In genomic region chr5:132737982-132738770, GRCh38 we compare ENCODE assay signal across 9 cellular contexts. TPM values are rescaled to one million over a fixed set of nuclear protein-coding genes. Genes with fewer than 3 reads are reported as not detected.
A peak's percentile ranks its signal among the peaks of the same experiment; 100 is the strongest.
DNase-seq lines count a peak whose midpoint lies in the region; ATAC-seq and TF ChIP-seq lines count a peak whose summit lies in the region.
"Had no signal": no experiment of that assay in that cellular context is flagged by ENCODE, and none has a peak within 500 bp of the region (broad histone marks: within the 10 kb centered on the region; RNA-seq: fewer than 3 reads in every experiment).

No MANE protein-coding gene starts in this region.

- H3K4me3 ChIP-seq in CD4-positive, CD25-positive, alpha-beta regulatory T cell (ENCODE audit: low read depth, low read length) = peak overlapping the region; percentile 72
- peak overlapping the region; percentile 87 for H3K4me3 ChIP-seq in LNCaP clone FGC (ENCODE audit: low read depth, low read length)
- H3K4me3 ChIP-seq in mammary epithelial cell (replicated peaks in 1 of 3; ENCODE audit: insufficient read depth in 1 of 3, low read depth in 2 of 3, low read length in 3 of 3) = peak overlapping the region in 2 of 3 experiments; percentile 91 to 95

- peaks cover 34% of the 10 kb centered on the region for H3K79me2 ChIP-seq in mammary epithelial cell (ENCODE audit: insufficient read depth, low read length)

- CTCF ChIA-PET in mammary epithelial cell (lab: Charles Lee; ENCODE audit: low non-redundant PET) = no interaction called here

- H3K9me3 Mint-ChIP-seq in CD4-positive, CD25-positive, alpha-beta regulatory T cell = peaks cover 0 to 3% (median 0%) of the 10 kb centered on the region in 7 donors
- H3K9me3 Mint-ChIP-seq in neural crest cell = peaks cover 3% of the 10 kb centered on the region

- no peaks in the 10 kb centered on the region for H4K20me1 ChIP-seq in mammary epithelial cell (ENCODE audit: insufficient read depth, low read length)

- no TSS peak for BruUV-seq in mammary epithelial cell (replicated peaks; lab: Mats Ljungman, UMichigan)

- peak overlapping the region; percentile 82 for H3K27ac ChIP-seq in CD4-positive, CD25-positive, alpha-beta regulatory T cell (ENCODE audit: insufficient read depth, low read length, poor library complexity, severe bottlenecking)
- peak overlapping the region; percentile 66 for H3K27ac ChIP-seq in mammary epithelial cell (ENCODE audit: insufficient read depth, low read depth, low read length)

- peaks cover 18% of the 10 kb centered on the region for H3K4me1 ChIP-seq in CD4-positive, CD25-positive, alpha-beta regulatory T cell (ENCODE audit: control insufficient read depth, insufficient read depth, low read length, poor library complexity, severe bottlenecking)
- H3K4me1 ChIP-seq in mammary epithelial cell (ENCODE audit: insufficient read depth, low read length) = peaks cover 24% of the 10 kb centered on the region

- intact Hi-C loops in mammary epithelial cell (cut with micrococcal nuclease) = loop anchor here (5.0 kb wide), 2 partner anchors 84 to 129 kb away; partner anchors contain the start of genes GDF9 and UQCRQ

- peak overlapping the region; percentile 92 for H3K4me2 ChIP-seq in mammary epithelial cell (ENCODE audit: insufficient read depth, low read depth, low read length)

- H3K36me3 ChIP-seq in CD4-positive, CD25-positive, alpha-beta regulatory T cell (ENCODE audit: control insufficient read depth, insufficient read depth, low read length) = peaks cover 7% of the 10 kb centered on the region
- H3K36me3 ChIP-seq in mammary epithelial cell (ENCODE audit: insufficient read depth, low read length) = peaks cover 6% of the 10 kb centered on the region

- peak overlapping the region; percentile 81 for H3K9ac ChIP-seq in mammary epithelial cell (ENCODE audit: insufficient read depth, low read length)

- no peak for TF ChIP-seq CTCF in LNCaP clone FGC (IDR thresholded peaks at IDR 0.05; ENCODE audit: control insufficient read depth, extremely low read depth, insufficient read depth)
- no peak for TF ChIP-seq CTCF in mammary epithelial cell (conservative IDR thresholded peaks at IDR 0.05 in 1 of 2, IDR thresholded peaks at IDR 0.05 in 1 of 2; ENCODE audit: extremely low read depth in 1 of 2, insufficient read depth in 1 of 2, low read depth in 1 of 2, low read length in 2 of 2)
- no peak for TF ChIP-seq CTCF in neural crest cell (conservative IDR thresholded peaks at IDR 0.05)

- peaks cover 6% of the 10 kb centered on the region for H3K27me3 Mint-ChIP-seq in CD4-positive, CD25-positive, alpha-beta regulatory T cell
- peaks cover 34% of the 10 kb centered on the region for H3K27me3 Mint-ChIP-seq in neural crest cell (ENCODE audit: low read depth)

- H2AFZ ChIP-seq in mammary epithelial cell (ENCODE audit: low read depth, low read length) = peak overlapping the region; percentile 98

- H3K27me3 ChIP-seq in CD4-positive, CD25-positive, alpha-beta regulatory T cell (ENCODE audit: control insufficient read depth, insufficient read depth, low read length) = peaks cover 2% of the 10 kb centered on the region
- H3K27me3 ChIP-seq in mammary epithelial cell (ENCODE audit: insufficient read depth, low read length) = no peaks in the 10 kb centered on the region

- dilution Hi-C loops in mammary epithelial cell (cut with HindIII; ENCODE audit: low sequenced_read_pairs) = no loop called here

- no peak for DNase-seq in CD4-positive, CD25-positive, alpha-beta regulatory T cell
- DNase-seq in LNCaP clone FGC (ENCODE audit: low read depth) = no peak
- no peak for DNase-seq in mammary epithelial cell
- no peak for DNase-seq in neural crest cell (ENCODE audit: low read depth, low spot score)
- DNase-seq in NCI-H524 treated with DMSO at 0.1 percent for 48 hours (lab: John Stamatoyannopoulos, UW) = no peak
- no peak for DNase-seq in NCI-H446 (lab: John Stamatoyannopoulos, UW)

- in situ Hi-C loops in mammary epithelial cell (cut with MboI; ENCODE audit: low sequenced_read_pairs in 2 of 2) = no loop called here

- peaks cover 0 to 3% of the 10 kb centered on the region in 2 experiments for H3K9me3 ChIP-seq in CD4-positive, CD25-positive, alpha-beta regulatory T cell (ENCODE audit: control insufficient read depth in 2 of 2, low read length in 2 of 2)
- H3K9me3 ChIP-seq in mammary epithelial cell (replicated peaks; ENCODE audit: insufficient read depth, low read length) = no peaks in the 10 kb centered on the region

- no peaks in the 10 kb centered on the region for H3K36me3 Mint-ChIP-seq in CD4-positive, CD25-positive, alpha-beta regulatory T cell
- H3K36me3 Mint-ChIP-seq in neural crest cell (ENCODE audit: low read depth) = no peaks in the 10 kb centered on the region

- no peak for ATAC-seq in CD4-positive, CD25-positive, alpha-beta regulatory T cell (ENCODE audit: low read depth in 2 of 2)
- no peak for ATAC-seq in GM18868 (IDR thresholded peaks at IDR 0.05; ENCODE audit: unreplicated experiment)
- ATAC-seq in HG03442 (IDR thresholded peaks at IDR 0.05; ENCODE audit: unreplicated experiment) = no peak

- peak overlapping the region; percentile 84 to 98 (median 94) for H3K4me3 Mint-ChIP-seq in CD4-positive, CD25-positive, alpha-beta regulatory T cell
- H3K4me3 Mint-ChIP-seq in neural crest cell = peak overlapping the region; percentile 95

- peaks cover 6 to 46% (median 37%) of the 10 kb centered on the region in 4 donors for H3K4me1 Mint-ChIP-seq in CD4-positive, CD25-positive, alpha-beta regulatory T cell
- peaks cover 44% of the 10 kb centered on the region for H3K4me1 Mint-ChIP-seq in neural crest cell

- H3K27ac Mint-ChIP-seq in CD4-positive, CD25-positive, alpha-beta regulatory T cell = peak overlapping the region; percentile 90 to 97 (median 92)
- no peak overlapping the region for H3K27ac Mint-ChIP-seq in neural crest cell (ENCODE audit: unreplicated experiment)

- 65% methylated on average over 10 of the region's 10 CpGs for WGBS in mammary epithelial cell (ENCODE audit: low coverage, missing lambda C conversion rate)

RNA-seq across cellular contexts. Expression of gene KIF3A, which starts 0.8 kb away (rescaled TPM):
- 12.5 TPM for total RNA-seq in CD4-positive, CD25-positive, alpha-beta regulatory T cell
- polyA plus RNA-seq in CD4-positive, CD25-positive, alpha-beta regulatory T cell = 10 to 100 TPM in 3 of 4 donors, 1 to 10 TPM in 1; 9.9 to 13.2 (median 11.6) TPM
- total RNA-seq in mammary epithelial cell (10 to 100 TPM; 11.3 to 28.5 TPM), neural crest cell (22.6 and 23.8 TPM in 2 replicates)
- 5.7 TPM for polyA plus RNA-seq in mammary epithelial cell
- polyA minus RNA-seq in mammary epithelial cell = 14.6 TPM

RNA-seq across cellular contexts. Expression of gene CCNI2, which starts 9.1 kb away (rescaled TPM):
- total RNA-seq in CD4-positive, CD25-positive, alpha-beta regulatory T cell = 9.2 TPM
- 1 to 10 TPM; 2.1 to 2.8 (median 2.6) TPM for polyA plus RNA-seq in CD4-positive, CD25-positive, alpha-beta regulatory T cell
- total RNA-seq in mammary epithelial cell (not detected), neural crest cell (not detected in 2 replicates)
- 0.09 TPM for polyA plus RNA-seq in mammary epithelial cell
- not detected for polyA minus RNA-seq in mammary epithelial cell
- total RNA-seq: glomerular endothelial cell had no signal

RNA-seq across cellular contexts. Expression of gene SEPTIN8, which starts 38.9 kb away (rescaled TPM):
- 12.4 TPM for total RNA-seq in CD4-positive, CD25-positive, alpha-beta regulatory T cell
- polyA plus RNA-seq in CD4-positive, CD25-positive, alpha-beta regulatory T cell = 1 to 10 TPM in 2 of 4 donors, under 1 TPM in 2; 0.46 to 1.5 (median 0.99) TPM
- total RNA-seq in mammary epithelial cell (10 to 100 TPM; 41.0 to 57.5 TPM), neural crest cell (71.1 and 71.4 TPM in 2 replicates)
- 46.4 TPM for polyA plus RNA-seq in mammary epithelial cell
- 69.7 TPM for polyA minus RNA-seq in mammary epithelial cell

Comparison
In these comparisons a context has a peak if more than half of its experiments do, and no peak if none do; other contexts are left out.
1. RNA of gene CCNI2, which starts 9.1 kb away (total RNA-seq): 9.2 TPM in CD4-positive, CD25-positive, alpha-beta regulatory T cell (single experiment); not detected in mammary epithelial cell and not detected in neural crest cell; every median in the first group is over 10 times any median in the second.
2. Peak in every context shown above with its lines, with median percentiles within 50 percentile points of each other: H3K4me3 ChIP-seq.